8 cellular contexts compared by ENCODE assay signal in the genomic region with DNA sequence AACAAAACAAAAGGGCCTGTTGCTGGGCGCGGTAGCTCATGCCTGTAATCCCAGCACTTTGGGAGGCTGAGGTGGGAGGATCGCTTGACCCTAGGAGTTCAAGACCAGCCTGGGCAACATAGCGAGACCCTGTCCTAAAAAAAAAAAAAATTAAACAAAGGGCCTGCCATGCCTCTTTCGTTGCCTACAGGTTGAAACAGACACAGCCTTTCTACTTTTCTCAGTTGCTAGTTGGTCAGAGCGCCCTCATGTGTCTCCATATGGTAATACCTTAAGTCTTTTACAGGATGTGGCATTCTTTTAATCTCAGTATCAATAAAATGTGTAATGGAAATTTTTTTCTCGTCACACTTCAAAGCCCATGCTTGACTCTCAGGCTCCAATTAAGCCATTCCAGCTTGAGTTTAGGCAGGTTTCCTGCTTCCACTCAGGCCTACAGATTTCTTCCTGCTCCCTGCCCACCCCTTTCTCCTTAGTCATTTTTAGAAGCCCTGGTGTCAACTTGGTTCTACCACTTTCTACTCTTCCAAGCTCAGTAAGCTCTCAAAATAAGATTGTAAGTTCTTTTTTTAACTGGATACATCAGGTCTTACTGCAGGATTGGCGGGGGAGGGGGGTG. TPM values are rescaled to one million over a fixed set of nuclear protein-coding genes. Genes with fewer than 3 reads are reported as not detected.
A peak's percentile ranks its signal among the peaks of the same experiment; 100 is the strongest.
DNase-seq lines count a peak whose midpoint lies in the region; ATAC-seq and TF ChIP-seq lines count a peak whose summit lies in the region.

No MANE protein-coding gene starts in this region.

- dilution Hi-C loops in IMR-90 (cut with HindIII; ENCODE audit: low sequenced_read_pairs, unreplicated experiment): no loop called here

- H3K36me3 ChIP-seq in IMR-90 (ENCODE audit: control insufficient read depth, insufficient read depth, low read length) (no peaks in the 10 kb centered on the region), neuronal stem cell (replicated peaks in 1 of 2; ENCODE audit: control insufficient read depth in 2 of 2, insufficient read depth in 2 of 2, low read length in 2 of 2) (no peaks in the 10 kb centered on the region)

- H2BK15ac ChIP-seq in IMR-90 (ENCODE audit: low read depth, low read length): no peak overlapping the region
- no peak overlapping the region for H2BK15ac ChIP-seq in neuronal stem cell (ENCODE audit: low read length)

- no peaks in the 10 kb centered on the region for H4K20me1 ChIP-seq in IMR-90 (ENCODE audit: insufficient read depth, low read length)

- H3K9me3 Mint-ChIP-seq in activated naive CD8-positive, alpha-beta T cell treated with anti-CD3 and anti-CD28 coated beads for 36 hours: no peaks in the 10 kb centered on the region

- H3K27me3 ChIP-seq in IMR-90 (ENCODE audit: control insufficient read depth, insufficient read depth, low read length): no peaks in the 10 kb centered on the region
- peaks cover 0 to 20% (median under 1%) of the 10 kb centered on the region in 3 experiments for H3K27me3 ChIP-seq in neuronal stem cell (ENCODE audit: control insufficient read depth in 3 of 3, insufficient read depth in 3 of 3, low read depth in 1 of 3, low read length in 3 of 3)

- H2AK5ac ChIP-seq in IMR-90 (ENCODE audit: low read depth, low read length): no peak overlapping the region
- no peak overlapping the region for H2AK5ac ChIP-seq in neuronal stem cell (ENCODE audit: low read depth, low read length)

- no peak overlapping the region for H2BK5ac ChIP-seq in IMR-90 (ENCODE audit: low read depth, low read length, poor library complexity, severe bottlenecking)
- no peak overlapping the region for H2BK5ac ChIP-seq in neuronal stem cell (ENCODE audit: low read length)

- TF ChIP-seq POLR2A in IMR-90 (IDR thresholded peaks at IDR 0.05; ENCODE audit: low read depth, low read length): no peak

- H3K9me1 ChIP-seq in IMR-90 (ENCODE audit: insufficient read depth, low read length): no peaks in the 10 kb centered on the region

- H4K8ac ChIP-seq in IMR-90 (ENCODE audit: low read depth in 2 of 2, low read length in 2 of 2) (no peak overlapping the region), neuronal stem cell (ENCODE audit: low read depth, low read length) (no peak overlapping the region)

- peak; percentile 39 for DNase-seq in D341Med (ENCODE audit: low spot score)
- peak; percentile 24 for DNase-seq in IMR-90
- DNase-seq in RPMI7951 (ENCODE audit: low read depth): peak; percentile 21
- DNase-seq in activated naive CD8-positive, alpha-beta T cell treated with anti-CD3 and anti-CD28 coated beads for 36 hours: peak; percentile 18
- no peak for DNase-seq in left lobe of liver (ENCODE audit: low spot score)
- no peak for DNase-seq in neuronal stem cell (ENCODE audit: low spot score)

- TF ChIP-seq CTCF in IMR-90 (conservative IDR thresholded peaks at IDR 0.05; ENCODE audit: low read depth, low read length): peak; percentile 45

- H3K18ac ChIP-seq in IMR-90 (ENCODE audit: low read depth, low read length) (no peak overlapping the region), neuronal stem cell (ENCODE audit: low read length) (no peak overlapping the region)

- H3K27ac ChIP-seq in IMR-90 (ENCODE audit: insufficient read depth, low read length) (no peak overlapping the region), neuronal stem cell (replicated peaks; ENCODE audit: low read length) (no peak overlapping the region)

- H3K9ac ChIP-seq in IMR-90 (ENCODE audit: low read depth, low read length): no peak overlapping the region
- no peak overlapping the region for H3K9ac ChIP-seq in neuronal stem cell (ENCODE audit: low read depth, low read length, poor library complexity)

- peaks cover 43% of the 10 kb centered on the region for H3K4me1 Mint-ChIP-seq in activated naive CD8-positive, alpha-beta T cell treated with anti-CD3 and anti-CD28 coated beads for 36 hours

- H3K23ac ChIP-seq in IMR-90 (ENCODE audit: low read depth, low read length) (no peak overlapping the region), neuronal stem cell (ENCODE audit: low read depth, low read length, poor library complexity) (no peak overlapping the region)

- H3K27me3 Mint-ChIP-seq in activated naive CD8-positive, alpha-beta T cell treated with anti-CD3 and anti-CD28 coated beads for 36 hours: no peaks in the 10 kb centered on the region

- no peak overlapping the region for H2BK12ac ChIP-seq in neuronal stem cell (ENCODE audit: low read length)

- H3K4me3 Mint-ChIP-seq in activated naive CD8-positive, alpha-beta T cell treated with anti-CD3 and anti-CD28 coated beads for 36 hours: no peak overlapping the region

- no peak overlapping the region for H4K91ac ChIP-seq in IMR-90 (ENCODE audit: insufficient read depth, low read depth, low read length)
- no peak overlapping the region for H4K91ac ChIP-seq in neuronal stem cell (ENCODE audit: low read depth, low read length, poor library complexity)

- peaks cover 3% of the 10 kb centered on the region for H3K4me1 ChIP-seq in IMR-90 (ENCODE audit: control insufficient read depth, insufficient read depth, low read length)
- peaks cover 0 to 14% of the 10 kb centered on the region in 2 donors for H3K4me1 ChIP-seq in neuronal stem cell (ENCODE audit: control insufficient read depth in 2 of 2, insufficient read depth in 1 of 2, low read depth in 1 of 2, low read length in 2 of 2)

- H3K4me2 ChIP-seq in IMR-90 (ENCODE audit: low read depth, low read length) (no peak overlapping the region), neuronal stem cell (ENCODE audit: insufficient read depth, low read length, poor library complexity, severe bottlenecking) (no peak overlapping the region)

- intact Hi-C loops in IMR-90 (cut with micrococcal nuclease): loop anchor here (10.0 kb wide), 1 partner anchor 59 kb away; a partner anchor contains a TSS

- BruUV-seq in IMR-90 (replicated peaks; lab: Mats Ljungman, UMichigan): no TSS peak

- no peak overlapping the region for H3K4me3 ChIP-seq in IMR-90 (ENCODE audit: insufficient read depth, low read depth, low read length)
- no peak overlapping the region for H3K4me3 ChIP-seq in neuronal stem cell (ENCODE audit: low read length in 2 of 2)

- H3K4ac ChIP-seq in IMR-90 (ENCODE audit: low read depth, low read length): no peak overlapping the region
- no peak overlapping the region for H3K4ac ChIP-seq in neuronal stem cell (ENCODE audit: low read length)

- ATAC-seq in IMR-90 (ENCODE audit: low read depth) (no peak), left lobe of liver (peak; percentile 56), GM21619 (IDR thresholded peaks at IDR 0.05; ENCODE audit: unreplicated experiment) (no peak), GM21515 (IDR thresholded peaks at IDR 0.05; ENCODE audit: unreplicated experiment) (no peak)

- H4K5ac ChIP-seq in IMR-90 (ENCODE audit: low read depth, low read length): no peak overlapping the region

- no peak overlapping the region for H3K56ac ChIP-seq in IMR-90 (ENCODE audit: extremely low read depth, insufficient read depth, low read length)

- POLR2A ChIA-PET in IMR-90 (lab: Charles Lee; ENCODE audit: unreplicated experiment): no interaction called here

- H2AFZ ChIP-seq in IMR-90 (replicated peaks; ENCODE audit: low read length, poor library complexity) (no peak overlapping the region), neuronal stem cell (ENCODE audit: low read length) (no peak overlapping the region)

- H2BK120ac ChIP-seq in IMR-90 (ENCODE audit: low read depth, low read length) (no peak overlapping the region), neuronal stem cell (ENCODE audit: low read depth, low read length) (no peak overlapping the region)

- no peak overlapping the region for H2AK9ac ChIP-seq in IMR-90 (replicated peaks; ENCODE audit: low read depth, low read length, poor library complexity)

- H3K14ac ChIP-seq in IMR-90 (replicated peaks; ENCODE audit: low read depth, low read length) (no peak overlapping the region), neuronal stem cell (ENCODE audit: low read length) (no peak overlapping the region)

- H3K79me1 ChIP-seq in IMR-90 (ENCODE audit: low read depth in 1 of 2, low read length in 2 of 2) (no peaks in the 10 kb centered on the region), neuronal stem cell (ENCODE audit: low read depth, low read length) (no peaks in the 10 kb centered on the region)

- TF ChIP-seq RAD21 in IMR-90 (IDR thresholded peaks at IDR 0.05; ENCODE audit: low read length): peak; percentile 36

- H3K27ac Mint-ChIP-seq in activated naive CD8-positive, alpha-beta T cell treated with anti-CD3 and anti-CD28 coated beads for 36 hours: peak overlapping the region; percentile 86

- in situ Hi-C loops in IMR-90 (cut with MboI; ENCODE audit: low sequenced_read_pairs): no loop called here

- CTCF ChIA-PET in IMR-90 (lab: Yijun Ruan, JAX): no interaction called here

- no peak overlapping the region for H2BK20ac ChIP-seq in IMR-90 (ENCODE audit: low read depth, low read length)

- WGBS in IMR-90 (ENCODE audit: extremely low coverage in 2 of 2, insufficient read length in 1 of 2), 2 experiments: no CpG with 5 or more reads among the region's 8 CpGs
- no CpG with 5 or more reads among the region's 8 CpGs for WGBS in neuronal stem cell (ENCODE audit: extremely low coverage in 2 of 2, insufficient read length in 2 of 2, insufficient replicate concordance in 1 of 2), 2 donors

- no peaks in the 10 kb centered on the region; the same call in 1 of the 2 replicates for H3K9me3 ChIP-seq in IMR-90 (ENCODE audit: control insufficient read depth, insufficient read depth, low read length)
- no peaks in the 10 kb centered on the region for H3K9me3 ChIP-seq in neuronal stem cell (replicated peaks in 1 of 2; ENCODE audit: control insufficient read depth in 2 of 2, insufficient read depth in 1 of 2, low read depth in 1 of 2, low read length in 2 of 2)

- H3K36me3 Mint-ChIP-seq in activated naive CD8-positive, alpha-beta T cell treated with anti-CD3 and anti-CD28 coated beads for 36 hours: peaks cover 2% of the 10 kb centered on the region

RNA-seq across cellular contexts. Expression of a gene that starts 4.6 kb away (rescaled TPM):
- total RNA-seq in IMR-90 (2012; rRNA removed): 0.18 and 0.28 TPM in 2 replicates
- polyA plus RNA-seq in IMR-90 (2012; rRNA removed): 0.13 and 0.17 TPM in 2 replicates
- 0.14 and 0.43 TPM in 2 replicates for polyA plus RNA-seq in IMR-90 (2012; cell fraction: cytosol; rRNA removed)
- polyA plus RNA-seq in IMR-90 (2012; cell fraction: nucleus; rRNA removed; ENCODE audit: low replicate concordance): 0.16 and 0.28 TPM in 2 replicates
- total RNA-seq in RPMI7951 (2014; rRNA removed; shearing (Covaris generic)): 0.10 TPM in 1 of 2 replicates, not detected in the other
- under 1 TPM; 0.14 to 0.18 TPM for total RNA-seq in activated naive CD8-positive, alpha-beta T cell treated with anti-CD3 and anti-CD28 coated beads for 36 hours
- 0.45 TPM for total RNA-seq in left lobe of liver
- not detected for polyA plus RNA-seq in neuronal stem cell (2013, experiment 1 of 2)
- 0.04 TPM for polyA plus RNA-seq in neuronal stem cell (2013, experiment 2 of 2)

RNA-seq across cellular contexts. Expression of a gene that starts 37.7 kb away (rescaled TPM):
- total RNA-seq in IMR-90 (2012; rRNA removed) (681 and 716 TPM in 2 replicates), left lobe of liver (513 TPM)
- 2,279 and 2,357 TPM in 2 replicates for polyA plus RNA-seq in IMR-90 (2012; rRNA removed)
- 400 and 448 TPM in 2 replicates for polyA plus RNA-seq in IMR-90 (2012; cell fraction: cytosol; rRNA removed)
- polyA plus RNA-seq in IMR-90 (2012; cell fraction: nucleus; rRNA removed; ENCODE audit: low replicate concordance): 33.9 and 528 TPM in 2 replicates
- 2,449 and 3,058 TPM in 2 replicates for total RNA-seq in RPMI7951 (2014; rRNA removed; shearing (Covaris generic))
- 1,000 to 10,000 TPM; 2,459 to 2,591 TPM for total RNA-seq in activated naive CD8-positive, alpha-beta T cell treated with anti-CD3 and anti-CD28 coated beads for 36 hours
- polyA plus RNA-seq in neuronal stem cell (2013, experiment 1 of 2): 7,896 TPM
- 7,899 TPM for polyA plus RNA-seq in neuronal stem cell (2013, experiment 2 of 2)

Comparison
In these comparisons a context has a peak if more than half of its experiments do, and no peak if none do; other contexts are left out.
1. DNase-seq: peak in D341Med (single experiment), IMR-90 (single experiment), RPMI7951 (single experiment) and activated naive CD8-positive, alpha-beta T cell treated with anti-CD3 and anti-CD28 coated beads for 36 hours (single experiment); none in left lobe of liver (single experiment) and neuronal stem cell (single experiment).